ENCODE assay signal across 9 cellular contexts in the genomic region with DNA sequence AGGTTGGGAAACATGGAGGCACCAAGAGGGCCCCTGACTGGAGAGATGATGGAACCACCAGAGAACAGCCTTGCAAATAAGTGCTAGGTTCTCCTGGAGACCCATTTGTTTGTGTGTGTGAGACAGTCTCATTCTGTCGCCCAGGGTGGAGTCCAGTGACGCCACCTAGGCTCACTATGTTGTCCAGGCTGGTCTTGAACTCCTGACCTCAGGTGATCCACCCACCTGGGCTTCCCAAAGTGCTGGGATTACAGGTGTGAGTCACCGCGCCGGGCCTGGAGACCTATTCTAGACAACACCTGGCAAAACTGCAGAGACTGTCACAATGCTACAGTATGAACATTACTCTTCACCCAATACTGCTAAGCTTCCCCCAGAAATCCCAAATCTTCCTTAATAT. TPM values are rescaled to one million over a fixed set of nuclear protein-coding genes. Genes with fewer than 3 reads are reported as not detected.
A peak's percentile ranks its signal among the peaks of the same experiment; 100 is the strongest.
DNase-seq lines count a peak whose midpoint lies in the region; ATAC-seq lines count a peak whose summit lies in the region.
"Had no signal": no experiment of that assay in that cellular context is flagged by ENCODE, and none has a peak within 500 bp of the region (broad histone marks: within the 10 kb centered on the region; RNA-seq: fewer than 3 reads in every experiment).

No MANE protein-coding gene starts in this region.

- peaks cover 6% of the 10 kb centered on the region for H3K36me3 Mint-ChIP-seq in activated CD4-positive, alpha-beta T cell treated with anti-CD3 and anti-CD28 coated beads, Interleukin-2, amount 10 ng/mL, durations not matched to agents 7 days and 5 days (ENCODE audit: low read depth)
- peaks cover 15% of the 10 kb centered on the region for H3K36me3 Mint-ChIP-seq in activated T-helper 1 cell treated with anti-CD3 and anti-CD28 coated beads, Interleukin-12 subunit alpha, Interleukin-12 subunit beta, Interleukin-2, Interleukin-4 antibody, amounts not matched to agents 30 ng/mL and 10 ng/mL and 1 ng/mL, durations not matched to agents 14 hours and 24 hours and 36 hours (ENCODE audit: low read depth)
- H3K36me3 Mint-ChIP-seq in stimulated activated effector memory CD8-positive, alpha-beta T cell treated with anti-CD3 and anti-CD28 coated beads, Interleukin-12 subunit alpha, Interleukin-12 subunit beta, amount 100 ng/mL, for 72 hours: peaks cover 56% of the 10 kb centered on the region

- peak overlapping the region; percentile 99 for H3K4me3 ChIP-seq in iPS-18a (ENCODE audit: low read length)

- no peaks in the 10 kb centered on the region for H3K36me3 ChIP-seq in iPS-18a (ENCODE audit: control insufficient read depth, low read depth, low read length)

- no peak for DNase-seq in activated CD4-positive, alpha-beta T cell treated with anti-CD3 and anti-CD28 coated beads, Interleukin-2, amount 10 ng/mL, durations not matched to agents 7 days and 5 days
- DNase-seq in activated CD4-positive, alpha-beta T cell treated with anti-CD3 and anti-CD28 coated beads, Interleukin-2, amount 50 U/mL, for 48 hours: no peak
- DNase-seq in activated T-helper 1 cell treated with anti-CD3 and anti-CD28 coated beads, Interleukin-12 subunit alpha, Interleukin-12 subunit beta, Interleukin-2, Interleukin-4 antibody, amounts not matched to agents 30 ng/mL and 10 ng/mL and 1 ng/mL, durations not matched to agents 14 hours and 24 hours and 36 hours (ENCODE audit: low spot score): no peak
- no peak for DNase-seq in stimulated activated effector memory CD8-positive, alpha-beta T cell treated with anti-CD3 and anti-CD28 coated beads, Interleukin-12 subunit alpha, Interleukin-12 subunit beta, amount 100 ng/mL, for 72 hours (ENCODE audit: low spot score in 2 of 2)
- DNase-seq in NCI-H1105 (lab: John Stamatoyannopoulos, UW) (no peak), OCI-M2 (lab: John Stamatoyannopoulos, UW; ENCODE audit: unreplicated experiment) (no peak)
- DNase-seq: C1 segment of cervical spinal cord had no signal

- H3K4me1 ChIP-seq in iPS-18a (ENCODE audit: control insufficient read depth, low read depth, low read length): peaks cover 5% of the 10 kb centered on the region

- H3K4me1 Mint-ChIP-seq in activated CD4-positive, alpha-beta T cell treated with anti-CD3 and anti-CD28 coated beads, Interleukin-2, amount 10 ng/mL, durations not matched to agents 7 days and 5 days: peaks cover 30% of the 10 kb centered on the region
- peaks cover 16% of the 10 kb centered on the region for H3K4me1 Mint-ChIP-seq in activated T-helper 1 cell treated with anti-CD3 and anti-CD28 coated beads, Interleukin-12 subunit alpha, Interleukin-12 subunit beta, Interleukin-2, Interleukin-4 antibody, amounts not matched to agents 30 ng/mL and 10 ng/mL and 1 ng/mL, durations not matched to agents 14 hours and 24 hours and 36 hours (ENCODE audit: low read depth)
- H3K4me1 Mint-ChIP-seq in stimulated activated effector memory CD8-positive, alpha-beta T cell treated with anti-CD3 and anti-CD28 coated beads, Interleukin-12 subunit alpha, Interleukin-12 subunit beta, amount 100 ng/mL, for 72 hours: peaks cover 12% of the 10 kb centered on the region

- peak overlapping the region; percentile 98 for H3K4me3 Mint-ChIP-seq in activated CD4-positive, alpha-beta T cell treated with anti-CD3 and anti-CD28 coated beads, Interleukin-2, amount 10 ng/mL, durations not matched to agents 7 days and 5 days
- H3K4me3 Mint-ChIP-seq in activated T-helper 1 cell treated with anti-CD3 and anti-CD28 coated beads, Interleukin-12 subunit alpha, Interleukin-12 subunit beta, Interleukin-2, Interleukin-4 antibody, amounts not matched to agents 30 ng/mL and 10 ng/mL and 1 ng/mL, durations not matched to agents 14 hours and 24 hours and 36 hours: peak overlapping the region; percentile 92
- H3K4me3 Mint-ChIP-seq in stimulated activated effector memory CD8-positive, alpha-beta T cell treated with anti-CD3 and anti-CD28 coated beads, Interleukin-12 subunit alpha, Interleukin-12 subunit beta, amount 100 ng/mL, for 72 hours: peak overlapping the region; percentile 96

- no peaks in the 10 kb centered on the region for H3K9me3 ChIP-seq in iPS-18a (ENCODE audit: control insufficient read depth, low read depth, low read length)

- POLR2A ChIA-PET in activated CD4-positive, alpha-beta T cell treated with anti-CD3 and anti-CD28 coated beads, Interleukin-2, amount 10 ng/mL, durations not matched to agents 7 days and 5 days (lab: Charles Lee): no interaction called here

- no peak overlapping the region for H3K9ac ChIP-seq in iPS-18a (ENCODE audit: low read length)

- H3K9me3 Mint-ChIP-seq in activated CD4-positive, alpha-beta T cell treated with anti-CD3 and anti-CD28 coated beads, Interleukin-2, amount 10 ng/mL, durations not matched to agents 7 days and 5 days: no peaks in the 10 kb centered on the region
- H3K9me3 Mint-ChIP-seq in activated T-helper 1 cell treated with anti-CD3 and anti-CD28 coated beads, Interleukin-12 subunit alpha, Interleukin-12 subunit beta, Interleukin-2, Interleukin-4 antibody, amounts not matched to agents 30 ng/mL and 10 ng/mL and 1 ng/mL, durations not matched to agents 14 hours and 24 hours and 36 hours: no peaks in the 10 kb centered on the region
- no peaks in the 10 kb centered on the region for H3K9me3 Mint-ChIP-seq in stimulated activated effector memory CD8-positive, alpha-beta T cell treated with anti-CD3 and anti-CD28 coated beads, Interleukin-12 subunit alpha, Interleukin-12 subunit beta, amount 100 ng/mL, for 72 hours

- CTCF ChIA-PET in activated CD4-positive, alpha-beta T cell treated with anti-CD3 and anti-CD28 coated beads, Interleukin-2, amount 10 ng/mL, durations not matched to agents 7 days and 5 days (lab: Charles Lee): no interaction called here

- no peak for ATAC-seq in stimulated activated effector memory CD8-positive, alpha-beta T cell treated with anti-CD3 and anti-CD28 coated beads, Interleukin-12 subunit alpha, Interleukin-12 subunit beta, amount 100 ng/mL, for 72 hours
- ATAC-seq in HG02938 (IDR thresholded peaks at IDR 0.05; ENCODE audit: unreplicated experiment): no peak

- no peaks in the 10 kb centered on the region for H3K27me3 Mint-ChIP-seq in activated CD4-positive, alpha-beta T cell treated with anti-CD3 and anti-CD28 coated beads, Interleukin-2, amount 10 ng/mL, durations not matched to agents 7 days and 5 days
- peaks cover 2% of the 10 kb centered on the region for H3K27me3 Mint-ChIP-seq in activated T-helper 1 cell treated with anti-CD3 and anti-CD28 coated beads, Interleukin-12 subunit alpha, Interleukin-12 subunit beta, Interleukin-2, Interleukin-4 antibody, amounts not matched to agents 30 ng/mL and 10 ng/mL and 1 ng/mL, durations not matched to agents 14 hours and 24 hours and 36 hours (ENCODE audit: insufficient read depth)

- intact Hi-C loops in activated T-helper 1 cell treated with anti-CD3 and anti-CD28 coated beads, Interleukin-12 subunit alpha, Interleukin-12 subunit beta, Interleukin-2, Interleukin-4 antibody, amounts not matched to agents 30 ng/mL and 10 ng/mL and 1 ng/mL, durations not matched to agents 14 hours and 24 hours and 36 hours (cut with micrococcal nuclease): no loop called here

- H3K27ac ChIP-seq in iPS-18a (ENCODE audit: low read length): no peak overlapping the region

- no peaks in the 10 kb centered on the region for H3K27me3 ChIP-seq in iPS-18a (ENCODE audit: control insufficient read depth, insufficient read depth, low read length)

- H3K27ac Mint-ChIP-seq in activated CD4-positive, alpha-beta T cell treated with anti-CD3 and anti-CD28 coated beads, Interleukin-2, amount 10 ng/mL, durations not matched to agents 7 days and 5 days: peak overlapping the region; percentile 88
- peak overlapping the region; percentile 80 for H3K27ac Mint-ChIP-seq in activated T-helper 1 cell treated with anti-CD3 and anti-CD28 coated beads, Interleukin-12 subunit alpha, Interleukin-12 subunit beta, Interleukin-2, Interleukin-4 antibody, amounts not matched to agents 30 ng/mL and 10 ng/mL and 1 ng/mL, durations not matched to agents 14 hours and 24 hours and 36 hours
- H3K27ac Mint-ChIP-seq in stimulated activated effector memory CD8-positive, alpha-beta T cell treated with anti-CD3 and anti-CD28 coated beads, Interleukin-12 subunit alpha, Interleukin-12 subunit beta, amount 100 ng/mL, for 72 hours: peak overlapping the region; percentile 98

RNA-seq across cellular contexts. Expression of gene NPLOC4, which starts 1.5 kb away (rescaled TPM):
- total RNA-seq in activated CD4-positive, alpha-beta T cell treated with anti-CD3 and anti-CD28 coated beads, Interleukin-2, amount 10 ng/mL, durations not matched to agents 7 days and 5 days: 10 to 100 TPM; 91.3 to 98.2 TPM
- 138 and 157 TPM in 2 replicates for total RNA-seq in activated T-helper 1 cell treated with anti-CD3 and anti-CD28 coated beads, Interleukin-12 subunit alpha, Interleukin-12 subunit beta, Interleukin-2, Interleukin-4 antibody, amounts not matched to agents 30 ng/mL and 10 ng/mL and 1 ng/mL, durations not matched to agents 14 hours and 24 hours and 36 hours

RNA-seq across cellular contexts. Expression of gene TSPAN10, which starts 1.6 kb away (rescaled TPM):
- total RNA-seq in activated CD4-positive, alpha-beta T cell treated with anti-CD3 and anti-CD28 coated beads, Interleukin-2, amount 10 ng/mL, durations not matched to agents 7 days and 5 days: under 1 TPM; 0.75 to 0.89 TPM
- 0.21 and 0.66 TPM in 2 replicates for total RNA-seq in activated T-helper 1 cell treated with anti-CD3 and anti-CD28 coated beads, Interleukin-12 subunit alpha, Interleukin-12 subunit beta, Interleukin-2, Interleukin-4 antibody, amounts not matched to agents 30 ng/mL and 10 ng/mL and 1 ng/mL, durations not matched to agents 14 hours and 24 hours and 36 hours

RNA-seq across cellular contexts. Expression of gene PDE6G, which starts 20.9 kb away (rescaled TPM):
- 10 to 100 TPM; 19.8 to 24.7 TPM for total RNA-seq in activated CD4-positive, alpha-beta T cell treated with anti-CD3 and anti-CD28 coated beads, Interleukin-2, amount 10 ng/mL, durations not matched to agents 7 days and 5 days
- total RNA-seq in activated T-helper 1 cell treated with anti-CD3 and anti-CD28 coated beads, Interleukin-12 subunit alpha, Interleukin-12 subunit beta, Interleukin-2, Interleukin-4 antibody, amounts not matched to agents 30 ng/mL and 10 ng/mL and 1 ng/mL, durations not matched to agents 14 hours and 24 hours and 36 hours: 5.8 and 8.7 TPM in 2 replicates

RNA-seq across cellular contexts. Expression of gene OXLD1, which starts 31.0 kb away (rescaled TPM):
- 10 to 100 TPM; 43.6 to 49.9 TPM for total RNA-seq in activated CD4-positive, alpha-beta T cell treated with anti-CD3 and anti-CD28 coated beads, Interleukin-2, amount 10 ng/mL, durations not matched to agents 7 days and 5 days
- 54.3 and 57.5 TPM in 2 replicates for total RNA-seq in activated T-helper 1 cell treated with anti-CD3 and anti-CD28 coated beads, Interleukin-12 subunit alpha, Interleukin-12 subunit beta, Interleukin-2, Interleukin-4 antibody, amounts not matched to agents 30 ng/mL and 10 ng/mL and 1 ng/mL, durations not matched to agents 14 hours and 24 hours and 36 hours

RNA-seq across cellular contexts. Expression of gene CCDC137, which starts 31.1 kb away (rescaled TPM):
- 10 to 100 TPM; 30.2 to 33.8 TPM for total RNA-seq in activated CD4-positive, alpha-beta T cell treated with anti-CD3 and anti-CD28 coated beads, Interleukin-2, amount 10 ng/mL, durations not matched to agents 7 days and 5 days
- total RNA-seq in activated T-helper 1 cell treated with anti-CD3 and anti-CD28 coated beads, Interleukin-12 subunit alpha, Interleukin-12 subunit beta, Interleukin-2, Interleukin-4 antibody, amounts not matched to agents 30 ng/mL and 10 ng/mL and 1 ng/mL, durations not matched to agents 14 hours and 24 hours and 36 hours: 59.3 and 62.1 TPM in 2 replicates
